10 cellular contexts compared by ENCODE assay signal in genomic region chr14:39229222-39229543, GRCh38. TPM values are rescaled to one million over a fixed set of nuclear protein-coding genes. Genes with fewer than 3 reads are reported as not detected.
DNase-seq lines count a peak whose midpoint lies in the region; TF ChIP-seq lines count a peak whose summit lies in the region.
"Had no signal": no experiment of that assay in that cellular context is flagged by ENCODE, and none has a peak within 500 bp of the region (broad histone marks: within the 10 kb centered on the region; RNA-seq: fewer than 3 reads in every experiment).

No MANE protein-coding gene starts in this region.

- CTCF ChIA-PET in Calu3 (lab: Charles Lee) = no interaction called here

- intact Hi-C loops in Calu3 (cut with micrococcal nuclease; ENCODE audit: unreplicated experiment) = no loop called here

- peaks cover 12% of the 10 kb centered on the region for H3K36me3 Mint-ChIP-seq in Calu3 (ENCODE audit: insufficient read depth, unreplicated experiment)

- H3K9me3 Mint-ChIP-seq in Calu3 (ENCODE audit: low read depth, unreplicated experiment) = no peaks in the 10 kb centered on the region

- peaks cover 22% of the 10 kb centered on the region for H3K4me1 Mint-ChIP-seq in Calu3 (ENCODE audit: low read depth, unreplicated experiment)

- no peaks in the 10 kb centered on the region for H3K27me3 Mint-ChIP-seq in Calu3 (ENCODE audit: unreplicated experiment)

- TF ChIP-seq CTCF in fibroblast of mammary gland (conservative IDR thresholded peaks at IDR 0.05; ENCODE audit: control insufficient read depth, insufficient read depth, low read depth, low read length) (no peak), Calu3 (IDR thresholded peaks at IDR 0.05; ENCODE audit: unreplicated experiment) (no peak)

- BruUV-seq in Calu3 (replicated peaks; lab: Mats Ljungman, UMichigan) = no TSS peak

- H3K4me3 ChIP-seq in fibroblast of mammary gland (ENCODE audit: control insufficient read depth, low read depth, low read length) = no peak overlapping the region
- H3K4me3 ChIP-seq: left ventricle myocardium inferior, vagina had no signal

- no peak overlapping the region for H3K27ac Mint-ChIP-seq in Calu3 (ENCODE audit: unreplicated experiment)

- H3K4me3 Mint-ChIP-seq in Calu3 (ENCODE audit: low read depth, unreplicated experiment) = no peak overlapping the region

- peak; percentile 48 for DNase-seq in activated gamma-delta T cell treated with Interleukin-2 at 50 U/mL for 16 hours
- DNase-seq in activated gamma-delta T cell (lab: John Stamatoyannopoulos, UW) = no peak
- DNase-seq in activated CD4-positive, alpha-beta T cell treated with anti-CD3 and anti-CD28 coated beads for 4 hours = peak; percentile 39 to 43
- peak; percentile 53 for DNase-seq in fibroblast of mammary gland (ENCODE audit: low read depth)
- no peak for DNase-seq in Calu3
- no peak for DNase-seq in EL
- no peak for DNase-seq in SIG-M5 treated with dmso at 0.1 percent for 504 hours (lab: John Stamatoyannopoulos, UW; ENCODE audit: unreplicated experiment)
- DNase-seq in SIG-M5 (lab: John Stamatoyannopoulos, UW) = no peak
- DNase-seq: left ventricle myocardium inferior had no signal

RNA-seq across cellular contexts. Expression of gene MIA2, which starts 4.5 kb away (rescaled TPM):
- total RNA-seq in Calu3 (2022) = 49.1 and 52.8 TPM in 2 replicates

RNA-seq across cellular contexts. Expression of gene PNN, which starts 54.1 kb away (rescaled TPM):
- 93.1 and 93.5 TPM in 2 replicates for total RNA-seq in Calu3 (2022)

RNA-seq across cellular contexts. Expression of gene TRAPPC6B, which starts 59.0 kb away (rescaled TPM):
- total RNA-seq in Calu3 (2022) = 19.0 and 19.8 TPM in 2 replicates

Comparison
In these comparisons a context has a peak if more than half of its experiments do, and no peak if none do; other contexts are left out.
1. DNase-seq: peak in activated gamma-delta T cell treated with Interleukin-2 at 50 U/mL for 16 hours (single experiment), activated CD4-positive, alpha-beta T cell treated with anti-CD3 and anti-CD28 coated beads for 4 hours (2 of 2) and fibroblast of mammary gland (single experiment); none in activated gamma-delta T cell (single experiment), Calu3 (single experiment), EL (single experiment), SIG-M5 treated with dmso at 0.1 percent for 504 hours (single experiment) and SIG-M5 (single experiment).